30 cellular contexts compared by ENCODE assay signal in genomic region chr3:152087153-152087552, GRCh38.
DNase-seq lines count a peak whose midpoint lies in the region; ATAC-seq, FAIRE-seq and TF ChIP-seq lines count a peak whose summit lies in the region.
"Had no signal": no experiment of that assay in that cellular context is flagged by ENCODE, and none has a peak within 500 bp of the region (broad histone marks: within the 10 kb centered on the region; RNA-seq: fewer than 3 reads in every experiment).

No MANE protein-coding gene starts in this region.

- ATAC-seq in thoracic aorta (ENCODE audit: insufficient number of reproducible peaks, low FRiP score, low read depth) (no peak), HG02885 (IDR thresholded peaks at IDR 0.05; ENCODE audit: poor library complexity, unreplicated experiment) (no peak), GM19035 (IDR thresholded peaks at IDR 0.05; ENCODE audit: unreplicated experiment) (no peak)
- ATAC-seq: activated CD4-positive, alpha-beta T cell treated with anti-CD3 and anti-CD28 coated beads for 36 hours; activated CD8-positive, alpha-beta T cell treated with anti-CD3 and anti-CD28 coated beads for 36 hours; left colon; stimulated activated effector memory CD8-positive, alpha-beta T cell treated with anti-CD3 and anti-CD28 coated beads, Interleukin-12 subunit alpha, Interleukin-12 subunit beta, amount 100 ng/mL, for 72 hours; upper lobe of right lung had no signal

- no peaks in the 10 kb centered on the region for H3K79me1 ChIP-seq in H1 (ENCODE audit: low read depth, low read length)

- no peaks in the 10 kb centered on the region for H3K27me3 Mint-ChIP-seq in neural progenitor cell (ENCODE audit: insufficient read depth, low read depth)
- H3K27me3 Mint-ChIP-seq: activated CD4-positive, alpha-beta T cell treated with anti-CD3 and anti-CD28 coated beads for 36 hours; activated CD8-positive, alpha-beta T cell treated with anti-CD3 and anti-CD28 coated beads for 36 hours had no signal

- no peaks in the 10 kb centered on the region for H3K9me2 ChIP-seq in SK-N-SH

- POLR2A ChIA-PET in H1 (lab: Charles Lee; ENCODE audit: partially characterized antibody) = no interaction called here
- POLR2A ChIA-PET in SK-N-SH (lab: Yijun Ruan, JAX) = no interaction called here

- peaks cover 12% of the 10 kb centered on the region for H3K4me1 ChIP-seq in OCI-LY3 (ENCODE audit: low read length)
- H3K4me1 ChIP-seq in H1 (replicated peaks in 1 of 4; ENCODE audit: control insufficient read depth in 3 of 4, insufficient read depth in 4 of 4, low read length in 3 of 4) = peaks cover 0 to 6% (median 2%) of the 10 kb centered on the region in 4 experiments; a peak in 3 of 7 replicates
- peaks cover 20% of the 10 kb centered on the region for H3K4me1 ChIP-seq in neural progenitor cell
- H3K4me1 ChIP-seq in thoracic aorta (ENCODE audit: control insufficient read depth in 1 of 2, low read depth in 2 of 2) = peaks cover 14 to 17% of the 10 kb centered on the region in 2 donors
- no peaks in the 10 kb centered on the region; a peak in 2 of 4 replicates for H3K4me1 ChIP-seq in SK-N-SH (ENCODE audit: control insufficient read depth in 1 of 2, insufficient read depth in 2 of 2, low read depth in 1 of 2, low read length in 1 of 2)
- H3K4me1 ChIP-seq: Peyer's patch, upper lobe of right lung had no signal

- H2AFZ ChIP-seq in OCI-LY3 (ENCODE audit: low read depth, low read length) (0 out of 2 replicates have a peak overlapping the region, but pooled peaks have one; percentile 4), H1 (ENCODE audit: low read length) (0 out of 2 replicates have a peak overlapping the region, but pooled peaks have one; percentile 11), neural progenitor cell (replicated peaks) (no peak overlapping the region), SK-N-SH (ENCODE audit: low read depth) (no peak overlapping the region)

- H3K9me3 ChIP-seq in OCI-LY3 (ENCODE audit: insufficient read depth, low read length) = no peaks in the 10 kb centered on the region
- no peaks in the 10 kb centered on the region for H3K9me3 ChIP-seq in H1 (ENCODE audit: insufficient read depth in 2 of 2, low read depth in 1 of 2, low read length in 1 of 2)
- H3K9me3 ChIP-seq in neural progenitor cell (ENCODE audit: low read depth) = no peaks in the 10 kb centered on the region
- H3K9me3 ChIP-seq in thoracic aorta = no peaks in the 10 kb centered on the region
- no peaks in the 10 kb centered on the region for H3K9me3 ChIP-seq in SK-N-SH
- H3K9me3 ChIP-seq: Peyer's patch, upper lobe of right lung had no signal

- H4K20me1 ChIP-seq in OCI-LY3 (ENCODE audit: insufficient read depth, low read length) = no peaks in the 10 kb centered on the region
- H4K20me1 ChIP-seq in H1 (replicated peaks in 1 of 2; ENCODE audit: control insufficient read depth in 1 of 2, insufficient read depth in 2 of 2, low read length in 2 of 2) = no peaks in the 10 kb centered on the region
- no peaks in the 10 kb centered on the region for H4K20me1 ChIP-seq in neural progenitor cell (ENCODE audit: low read depth)
- no peaks in the 10 kb centered on the region for H4K20me1 ChIP-seq in SK-N-SH (ENCODE audit: insufficient read depth)

- TF ChIP-seq EP300 in H1 (IDR thresholded peaks at IDR 0.05; ENCODE audit: borderline replicate concordance in 1 of 2, low read depth in 2 of 2, low read length in 2 of 2) (no peak), SK-N-SH (IDR thresholded peaks at IDR 0.05; ENCODE audit: borderline replicate concordance in 1 of 2, low read depth in 1 of 2, low read length in 1 of 2) (no peak)

- no peak overlapping the region for H2BK5ac ChIP-seq in H1 (ENCODE audit: low read depth, low read length)

- H2BK15ac ChIP-seq in H1 (ENCODE audit: low read length) = no peak overlapping the region

- peaks cover 26% of the 10 kb centered on the region for H3K4me1 Mint-ChIP-seq in neural progenitor cell
- H3K4me1 Mint-ChIP-seq: activated CD4-positive, alpha-beta T cell treated with anti-CD3 and anti-CD28 coated beads for 36 hours; stimulated activated effector memory CD8-positive, alpha-beta T cell treated with anti-CD3 and anti-CD28 coated beads, Interleukin-12 subunit alpha, Interleukin-12 subunit beta, amount 100 ng/mL, for 72 hours had no signal

- no peaks in the 10 kb centered on the region for H3K27me3 ChIP-seq in OCI-LY3 (ENCODE audit: low read depth, low read length)
- no peaks in the 10 kb centered on the region for H3K27me3 ChIP-seq in H1 (replicated peaks in 1 of 4; ENCODE audit: control insufficient read depth in 3 of 4, extremely low read depth in 1 of 4, insufficient read depth in 3 of 4, low read length in 3 of 4)
- no peaks in the 10 kb centered on the region for H3K27me3 ChIP-seq in neural progenitor cell
- H3K27me3 ChIP-seq in thoracic aorta (replicated peaks; ENCODE audit: insufficient read depth) = no peaks in the 10 kb centered on the region
- H3K27me3 ChIP-seq in SK-N-SH (ENCODE audit: insufficient read depth) = no peaks in the 10 kb centered on the region
- H3K27me3 ChIP-seq: dorsolateral prefrontal cortex, Peyer's patch, upper lobe of right lung had no signal

- no peak overlapping the region for H3K27ac Mint-ChIP-seq in neural progenitor cell
- H3K27ac Mint-ChIP-seq: activated CD4-positive, alpha-beta T cell treated with anti-CD3 and anti-CD28 coated beads for 36 hours; activated CD8-positive, alpha-beta T cell treated with anti-CD3 and anti-CD28 coated beads for 36 hours; CD14-positive monocyte; stimulated activated effector memory CD8-positive, alpha-beta T cell treated with anti-CD3 and anti-CD28 coated beads, Interleukin-12 subunit alpha, Interleukin-12 subunit beta, amount 100 ng/mL, for 72 hours had no signal

- no peak overlapping the region for H3K4ac ChIP-seq in H1 (replicated peaks; ENCODE audit: insufficient read length, low read depth, low read length)

- peak overlapping the region; percentile 60 for H4K5ac ChIP-seq in H1 (ENCODE audit: insufficient read length, low read depth, low read length)

- CTCF ChIA-PET in H1 (lab: Charles Lee; ENCODE audit: partially characterized antibody) (no interaction called here), SK-N-SH (lab: Yijun Ruan, JAX) (interaction anchor here (0.9 kb wide), 1 partner anchor 357 kb away, joined by 3 read pairs; no protein-coding TSS in a partner anchor)

- H3K23ac ChIP-seq in H1 (ENCODE audit: insufficient read length) = no peak overlapping the region

- H3K36me3 ChIP-seq in OCI-LY3 (replicated peaks; ENCODE audit: low read depth, low read length) (no peaks in the 10 kb centered on the region), H1 (ENCODE audit: control insufficient read depth in 2 of 4, insufficient read depth in 4 of 4, low read length in 3 of 4) (no peaks in the 10 kb centered on the region), neural progenitor cell (no peaks in the 10 kb centered on the region), thoracic aorta (no peaks in the 10 kb centered on the region), SK-N-SH (replicated peaks in 1 of 2; ENCODE audit: control insufficient read depth in 1 of 2, insufficient read depth in 2 of 2, low read length in 1 of 2) (no peaks in the 10 kb centered on the region)
- H3K36me3 ChIP-seq: Peyer's patch, upper lobe of right lung had no signal

- no peak for DNase-seq in H1 (ENCODE audit: low read depth in 1 of 2, low spot score in 2 of 2)
- DNase-seq in neural progenitor cell (ENCODE audit: low spot score) = peak; percentile 22
- no peak for DNase-seq in thoracic aorta (ENCODE audit: low spot score)
- no peak for DNase-seq in NCI-H2227 treated with DMSO at 0.1 percent for 48 hours (lab: John Stamatoyannopoulos, UW)
- DNase-seq in SK-N-SH = no peak
- DNase-seq: activated CD4-positive, alpha-beta T cell treated with anti-CD3 and anti-CD28 coated beads for 36 hours; activated CD8-positive, alpha-beta memory T cell treated with anti-CD3 and anti-CD28 coated beads, Interleukin-2, amount 50 U/mL, for 48 hours; activated CD8-positive, alpha-beta T cell treated with anti-CD3 and anti-CD28 coated beads for 36 hours; activated naive CD4-positive, alpha-beta T cell treated with anti-CD3 and anti-CD28 coated beads, Interleukin-2, amount 50 U/mL, for 16 hours; amniotic stem cell; dorsolateral prefrontal cortex; GOT3; hypothalamus; left colon; NCI-H1436; NCI-H2081; NCI-H526 treated with DMSO at 0.1 percent for 48 hours; Peyer's patch; SHP77 treated with DMSO at 0.1 percent for 48 hours; substantia nigra; upper lobe of right lung had no signal

- no peak for FAIRE-seq in H1 (lab: Jason Lieb, UNC)
- FAIRE-seq: D721Med, GM19239 had no signal

- H4K8ac ChIP-seq in H1 (ENCODE audit: extremely low read depth, insufficient read depth, low read length) = no peak overlapping the region

- TF ChIP-seq RAD21 in H1 (IDR thresholded peaks at IDR 0.05 in 1 of 2, conservative IDR thresholded peaks at IDR 0.05 in 1 of 2; ENCODE audit: low read depth in 2 of 2, low read length in 2 of 2) (no peak), SK-N-SH (IDR thresholded peaks at IDR 0.05; ENCODE audit: low read length) (no peak)

- no peak overlapping the region for H3K9ac ChIP-seq in OCI-LY3 (ENCODE audit: low read length)
- H3K9ac ChIP-seq in H1 (replicated peaks in 1 of 4; ENCODE audit: extremely low read depth in 1 of 4, low read depth in 3 of 4, low read length in 3 of 4) = no peak overlapping the region
- H3K9ac ChIP-seq in neural progenitor cell = no peak overlapping the region
- H3K9ac ChIP-seq in SK-N-SH = no peak overlapping the region

- no peak for TF ChIP-seq POLR2A in H1 (IDR thresholded peaks at IDR 0.05; ENCODE audit: control extremely low read depth in 1 of 2, low read depth in 2 of 2, low read length in 2 of 2)

- H3K18ac ChIP-seq in H1 (ENCODE audit: extremely low read depth, low read length) = no peak overlapping the region

- H3K4me2 ChIP-seq in OCI-LY3 (ENCODE audit: low read length) (no peak overlapping the region), H1 (ENCODE audit: insufficient read depth in 1 of 2, low read depth in 2 of 2, low read length in 2 of 2) (no peak overlapping the region), neural progenitor cell (peak overlapping the region; percentile 7), SK-N-SH (no peak overlapping the region)

- TF ChIP-seq CTCF in OCI-LY3 (IDR thresholded peaks at IDR 0.05; ENCODE audit: low read depth, low read length) = no peak
- no peak for TF ChIP-seq CTCF in H1 (IDR thresholded peaks at IDR 0.05; ENCODE audit: control extremely low read depth in 1 of 3, insufficient read depth in 1 of 3, low read depth in 1 of 3, low read length in 3 of 3)
- no peak for TF ChIP-seq CTCF in neural progenitor cell (IDR thresholded peaks at IDR 0.05)
- no peak for TF ChIP-seq CTCF in thoracic aorta (IDR thresholded peaks at IDR 0.05)
- no peak for TF ChIP-seq CTCF in SK-N-SH (IDR thresholded peaks at IDR 0.05)

- no peak overlapping the region for H2BK120ac ChIP-seq in H1 (replicated peaks; ENCODE audit: low read depth, low read length)

- no peak overlapping the region for H3K4me3 ChIP-seq in OCI-LY3 (ENCODE audit: low read length)
- H3K4me3 ChIP-seq in H1 (ENCODE audit: extremely low read depth in 1 of 4, insufficient read depth in 2 of 4, low read depth in 3 of 4, low read length in 4 of 4) = no peak overlapping the region
- no peak overlapping the region for H3K4me3 ChIP-seq in neural progenitor cell
- no peak overlapping the region for H3K4me3 ChIP-seq in thoracic aorta
- H3K4me3 ChIP-seq in SK-N-SH (ENCODE audit: low read depth in 2 of 2, low read length in 1 of 2) = no peak overlapping the region
- H3K4me3 ChIP-seq: dorsolateral prefrontal cortex, Peyer's patch, upper lobe of right lung had no signal

- H2BK20ac ChIP-seq in H1 (ENCODE audit: low read length) = no peak overlapping the region

- no peak overlapping the region for H4K91ac ChIP-seq in H1 (replicated peaks; ENCODE audit: insufficient read length, low read length)

- H2BK12ac ChIP-seq in H1 (ENCODE audit: low read depth, low read length) = no peak overlapping the region

- H3K27ac ChIP-seq in OCI-LY3 (ENCODE audit: low read length) (no peak overlapping the region), H1 (ENCODE audit: low read depth, low read length) (no peak overlapping the region), neural progenitor cell (no peak overlapping the region), thoracic aorta (peak overlapping the region; percentile 60 to 73), SK-N-SH (ENCODE audit: low read depth in 2 of 2, low read length in 1 of 2) (no peak overlapping the region)
- H3K27ac ChIP-seq: HL-60, Peyer's patch, upper lobe of right lung had no signal

- no peak overlapping the region for H3K14ac ChIP-seq in H1 (ENCODE audit: insufficient read length)

- peaks cover 7% of the 10 kb centered on the region for H3K9me3 Mint-ChIP-seq in neural progenitor cell
- H3K9me3 Mint-ChIP-seq: activated CD8-positive, alpha-beta T cell treated with anti-CD3 and anti-CD28 coated beads for 36 hours; stimulated activated effector memory CD8-positive, alpha-beta T cell treated with anti-CD3 and anti-CD28 coated beads, Interleukin-12 subunit alpha, Interleukin-12 subunit beta, amount 100 ng/mL, for 72 hours had no signal

- H2AK5ac ChIP-seq in H1 (ENCODE audit: low read depth, low read length) = no peak overlapping the region

- no peaks in the 10 kb centered on the region for H3K36me3 Mint-ChIP-seq in neural progenitor cell
- H3K36me3 Mint-ChIP-seq: CD14-positive monocyte; stimulated activated effector memory CD8-positive, alpha-beta T cell treated with anti-CD3 and anti-CD28 coated beads, Interleukin-12 subunit alpha, Interleukin-12 subunit beta, amount 100 ng/mL, for 72 hours had no signal

- H3K79me2 ChIP-seq in OCI-LY3 (ENCODE audit: low read length) (no peaks in the 10 kb centered on the region), H1 (ENCODE audit: control insufficient read depth in 1 of 2, insufficient read depth in 2 of 2, low read length in 2 of 2) (no peaks in the 10 kb centered on the region), neural progenitor cell (ENCODE audit: low read depth) (no peaks in the 10 kb centered on the region), SK-N-SH (ENCODE audit: insufficient read depth) (no peaks in the 10 kb centered on the region)

- no peak overlapping the region for H3K56ac ChIP-seq in H1 (replicated peaks; ENCODE audit: insufficient read length, low read depth, low read length)

- H3F3A ChIP-seq in neural progenitor cell (ENCODE audit: low read depth) (no peaks in the 10 kb centered on the region), SK-N-SH (replicated peaks; ENCODE audit: insufficient read depth) (peaks cover 4% of the 10 kb centered on the region)

- no peaks in the 10 kb centered on the region for H3K23me2 ChIP-seq in H1 (ENCODE audit: low read depth, low read length)

- H3K4me3 Mint-ChIP-seq in neural progenitor cell = no peak overlapping the region
- H3K4me3 Mint-ChIP-seq: activated CD4-positive, alpha-beta T cell treated with anti-CD3 and anti-CD28 coated beads for 36 hours; activated CD8-positive, alpha-beta T cell treated with anti-CD3 and anti-CD28 coated beads for 36 hours; CD14-positive monocyte; neural crest cell; stimulated activated effector memory CD8-positive, alpha-beta T cell treated with anti-CD3 and anti-CD28 coated beads, Interleukin-12 subunit alpha, Interleukin-12 subunit beta, amount 100 ng/mL, for 72 hours had no signal

Comparison
In these comparisons a context has a peak if more than half of its experiments do, and no peak if none do; other contexts are left out.
1. H2AFZ ChIP-seq: peak in OCI-LY3 (single experiment) and H1 (single experiment); none in neural progenitor cell (single experiment) and SK-N-SH (single experiment).
2. H3K27ac ChIP-seq: peak in thoracic aorta (2 of 2); none in OCI-LY3 (single experiment), H1 (single experiment), neural progenitor cell (single experiment) and SK-N-SH (0 of 2).